Comparison of ENCODE assay signal across 8 cellular contexts in the genomic region with DNA sequence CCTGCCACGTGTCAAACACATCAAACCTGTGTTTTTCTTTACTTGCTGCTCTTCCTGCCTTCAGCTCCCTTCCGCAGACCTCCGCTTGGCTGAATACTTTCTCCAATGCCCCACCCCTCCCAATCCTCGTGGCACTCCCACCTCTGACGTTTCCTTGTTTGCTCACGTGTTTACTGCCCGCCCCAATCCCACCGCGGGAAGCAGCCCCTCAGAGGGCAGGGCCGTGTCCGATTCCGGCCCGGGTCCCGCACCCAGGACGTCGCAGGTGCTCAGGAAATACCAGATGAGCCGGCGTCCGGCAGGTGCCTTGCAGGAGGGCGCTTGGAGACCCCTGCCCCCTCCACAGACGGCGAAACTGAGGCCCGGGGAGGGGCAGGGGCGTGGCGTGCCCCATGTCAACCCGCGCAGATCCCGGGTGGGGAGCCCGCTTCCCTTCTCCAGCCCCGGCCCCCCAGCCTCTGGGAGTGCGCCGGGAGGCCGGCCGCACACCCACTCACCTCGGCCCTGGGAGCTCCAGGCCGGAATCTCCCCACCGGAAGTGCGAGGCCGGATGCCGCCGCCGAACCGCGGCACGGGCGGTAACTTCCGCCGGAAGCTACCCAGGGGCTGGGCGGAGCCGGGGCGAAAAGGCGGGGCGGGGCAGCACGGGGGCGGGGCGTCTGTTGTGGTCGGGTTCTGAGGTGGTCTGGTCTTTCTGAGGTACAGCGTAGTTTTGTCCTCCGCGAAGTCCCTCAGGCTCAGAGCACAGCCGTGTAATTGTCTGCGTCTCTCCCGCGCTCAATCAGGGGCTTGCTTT. TPM values are rescaled to one million over a fixed set of nuclear protein-coding genes. Genes with fewer than 3 reads are reported as not detected.
DNase-seq lines count a peak whose midpoint lies in the region; ATAC-seq lines count a peak whose summit lies in the region.

No MANE protein-coding gene starts in this region.

- H3K4me3 Mint-ChIP-seq in IgD-negative memory B cell (peak overlapping the region; percentile 92 to 100 (median 95)), naive B cell (peak overlapping the region; percentile 84 to 96 (median 92))

- DNase-seq in D341Med (ENCODE audit: low spot score) (peak; percentile 98), RKO (ENCODE audit: low spot score) (peak; percentile 92), fibroblast of gingiva (ENCODE audit: low read depth) (peak; percentile 82), naive B cell (peak; percentile 84)
- peak; percentile 72 to 84 for DNase-seq in activated T-helper 1 cell treated with anti-CD3 and anti-CD28 coated beads, Interleukin-2, amount 50 U/mL, for 16 hours (ENCODE audit: low read depth in 1 of 2, low spot score in 1 of 2)
- DNase-seq in stimulated activated CD8-positive, alpha-beta memory T cell treated with anti-CD3 and anti-CD28 coated beads, Interleukin-7, amount 100 ng/mL, for 48 hours (ENCODE audit: extremely low read depth in 1 of 2, low read depth in 1 of 2): peak; percentile 73 to 75

- H3K9me3 Mint-ChIP-seq in IgD-negative memory B cell (no peaks in the 10 kb centered on the region), naive B cell (no peaks in the 10 kb centered on the region)

- ATAC-seq in GM21515 (IDR thresholded peaks at IDR 0.05; ENCODE audit: unreplicated experiment) (peak; percentile 60), naive B cell (ENCODE audit: low read depth in 2 of 2) (peak; percentile 87)

- H3K27ac Mint-ChIP-seq in IgD-negative memory B cell (peak overlapping the region; percentile 92 to 97 (median 93)), naive B cell (peak overlapping the region; percentile 92 to 99 (median 98))

- H3K27me3 Mint-ChIP-seq in IgD-negative memory B cell (no peaks in the 10 kb centered on the region), naive B cell (no peaks in the 10 kb centered on the region)

- H3K36me3 Mint-ChIP-seq in IgD-negative memory B cell (peaks cover 10% of the 10 kb centered on the region), naive B cell (peaks cover 6 to 18% of the 10 kb centered on the region in 2 donors)

- H3K4me1 Mint-ChIP-seq in IgD-negative memory B cell (peaks cover 34 to 49% (median 48%) of the 10 kb centered on the region in 3 donors), naive B cell (peaks cover 40 to 55% (median 42%) of the 10 kb centered on the region in 3 donors)

RNA-seq across cellular contexts. Expression of gene ELMO2, which starts 42.3 kb away (rescaled TPM):
- polyA plus RNA-seq in IgD-negative memory B cell (29.1 TPM), naive B cell (ENCODE audit: low read depth in 6 of 6) (10 to 100 TPM; 14.5 to 25.9 (median 21.1) TPM)

RNA-seq across cellular contexts. Expression of gene CDH22, which starts 55.8 kb away (rescaled TPM):
- not detected for polyA plus RNA-seq in IgD-negative memory B cell
- polyA plus RNA-seq in naive B cell (ENCODE audit: low read depth in 6 of 6): not detected

Comparison
In these comparisons a context has a peak if more than half of its experiments do, and no peak if none do; other contexts are left out.
1. Peak in every context shown above with its lines: DNase-seq and ATAC-seq.